Comparison of ENCODE assay signal across 1 cellular context in the genomic region with DNA sequence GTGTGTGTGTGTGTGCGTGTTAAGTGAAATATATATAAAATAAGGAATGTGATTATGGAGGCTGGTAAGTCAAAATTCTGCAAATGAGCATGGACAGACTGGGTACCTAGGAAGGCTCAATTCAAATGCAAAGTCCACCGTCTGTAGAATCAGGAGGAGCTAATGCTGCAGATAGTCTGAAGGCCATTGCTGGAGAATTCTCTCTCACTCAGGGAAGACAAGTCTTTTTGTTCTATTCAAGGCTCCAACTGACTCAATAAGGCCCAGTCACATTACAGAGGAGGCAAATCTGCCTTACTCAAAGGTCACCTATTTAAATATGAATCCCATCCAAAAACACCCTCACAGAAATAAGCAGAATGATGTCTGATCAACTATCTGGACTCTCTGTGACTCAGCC.
TF ChIP-seq lines count a peak whose summit lies in the region.

No MANE protein-coding gene starts in this region.

TF ChIP-seq in GM23338, 12 proteins besides CTCF, POLR2A, EP300 and RAD21:
- TF ChIP-seq STAT1 (IDR thresholded peaks at IDR 0.05; ENCODE audit: unreplicated experiment), result no peak
- TF ChIP-seq, protein P1, sequence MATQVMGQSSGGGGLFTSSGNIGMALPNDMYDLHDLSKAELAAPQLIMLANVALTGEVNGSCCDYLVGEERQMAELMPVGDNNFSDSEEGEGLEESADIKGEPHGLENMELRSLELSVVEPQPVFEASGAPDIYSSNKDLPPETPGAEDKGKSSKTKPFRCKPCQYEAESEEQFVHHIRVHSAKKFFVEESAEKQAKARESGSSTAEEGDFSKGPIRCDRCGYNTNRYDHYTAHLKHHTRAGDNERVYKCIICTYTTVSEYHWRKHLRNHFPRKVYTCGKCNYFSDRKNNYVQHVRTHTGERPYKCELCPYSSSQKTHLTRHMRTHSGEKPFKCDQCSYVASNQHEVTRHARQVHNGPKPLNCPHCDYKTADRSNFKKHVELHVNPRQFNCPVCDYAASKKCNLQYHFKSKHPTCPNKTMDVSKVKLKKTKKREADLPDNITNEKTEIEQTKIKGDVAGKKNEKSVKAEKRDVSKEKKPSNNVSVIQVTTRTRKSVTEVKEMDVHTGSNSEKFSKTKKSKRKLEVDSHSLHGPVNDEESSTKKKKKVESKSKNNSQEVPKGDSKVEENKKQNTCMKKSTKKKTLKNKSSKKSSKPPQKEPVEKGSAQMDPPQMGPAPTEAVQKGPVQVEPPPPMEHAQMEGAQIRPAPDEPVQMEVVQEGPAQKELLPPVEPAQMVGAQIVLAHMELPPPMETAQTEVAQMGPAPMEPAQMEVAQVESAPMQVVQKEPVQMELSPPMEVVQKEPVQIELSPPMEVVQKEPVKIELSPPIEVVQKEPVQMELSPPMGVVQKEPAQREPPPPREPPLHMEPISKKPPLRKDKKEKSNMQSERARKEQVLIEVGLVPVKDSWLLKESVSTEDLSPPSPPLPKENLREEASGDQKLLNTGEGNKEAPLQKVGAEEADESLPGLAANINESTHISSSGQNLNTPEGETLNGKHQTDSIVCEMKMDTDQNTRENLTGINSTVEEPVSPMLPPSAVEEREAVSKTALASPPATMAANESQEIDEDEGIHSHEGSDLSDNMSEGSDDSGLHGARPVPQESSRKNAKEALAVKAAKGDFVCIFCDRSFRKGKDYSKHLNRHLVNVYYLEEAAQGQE (IDR thresholded peaks at IDR 0.05; ENCODE audit: unreplicated experiment), result no peak
- TF ChIP-seq EZH2phosphoT487 (IDR thresholded peaks at IDR 0.05; ENCODE audit: unreplicated experiment), result no peak
- TF ChIP-seq EZH2 (IDR thresholded peaks at IDR 0.05; ENCODE audit: low read depth, unreplicated experiment), result no peak
- TF ChIP-seq ZNF331 (CRISPR knock-in tag; IDR thresholded peaks at IDR 0.05; ENCODE audit: low read depth), result no peak
- TF ChIP-seq, protein P2, sequence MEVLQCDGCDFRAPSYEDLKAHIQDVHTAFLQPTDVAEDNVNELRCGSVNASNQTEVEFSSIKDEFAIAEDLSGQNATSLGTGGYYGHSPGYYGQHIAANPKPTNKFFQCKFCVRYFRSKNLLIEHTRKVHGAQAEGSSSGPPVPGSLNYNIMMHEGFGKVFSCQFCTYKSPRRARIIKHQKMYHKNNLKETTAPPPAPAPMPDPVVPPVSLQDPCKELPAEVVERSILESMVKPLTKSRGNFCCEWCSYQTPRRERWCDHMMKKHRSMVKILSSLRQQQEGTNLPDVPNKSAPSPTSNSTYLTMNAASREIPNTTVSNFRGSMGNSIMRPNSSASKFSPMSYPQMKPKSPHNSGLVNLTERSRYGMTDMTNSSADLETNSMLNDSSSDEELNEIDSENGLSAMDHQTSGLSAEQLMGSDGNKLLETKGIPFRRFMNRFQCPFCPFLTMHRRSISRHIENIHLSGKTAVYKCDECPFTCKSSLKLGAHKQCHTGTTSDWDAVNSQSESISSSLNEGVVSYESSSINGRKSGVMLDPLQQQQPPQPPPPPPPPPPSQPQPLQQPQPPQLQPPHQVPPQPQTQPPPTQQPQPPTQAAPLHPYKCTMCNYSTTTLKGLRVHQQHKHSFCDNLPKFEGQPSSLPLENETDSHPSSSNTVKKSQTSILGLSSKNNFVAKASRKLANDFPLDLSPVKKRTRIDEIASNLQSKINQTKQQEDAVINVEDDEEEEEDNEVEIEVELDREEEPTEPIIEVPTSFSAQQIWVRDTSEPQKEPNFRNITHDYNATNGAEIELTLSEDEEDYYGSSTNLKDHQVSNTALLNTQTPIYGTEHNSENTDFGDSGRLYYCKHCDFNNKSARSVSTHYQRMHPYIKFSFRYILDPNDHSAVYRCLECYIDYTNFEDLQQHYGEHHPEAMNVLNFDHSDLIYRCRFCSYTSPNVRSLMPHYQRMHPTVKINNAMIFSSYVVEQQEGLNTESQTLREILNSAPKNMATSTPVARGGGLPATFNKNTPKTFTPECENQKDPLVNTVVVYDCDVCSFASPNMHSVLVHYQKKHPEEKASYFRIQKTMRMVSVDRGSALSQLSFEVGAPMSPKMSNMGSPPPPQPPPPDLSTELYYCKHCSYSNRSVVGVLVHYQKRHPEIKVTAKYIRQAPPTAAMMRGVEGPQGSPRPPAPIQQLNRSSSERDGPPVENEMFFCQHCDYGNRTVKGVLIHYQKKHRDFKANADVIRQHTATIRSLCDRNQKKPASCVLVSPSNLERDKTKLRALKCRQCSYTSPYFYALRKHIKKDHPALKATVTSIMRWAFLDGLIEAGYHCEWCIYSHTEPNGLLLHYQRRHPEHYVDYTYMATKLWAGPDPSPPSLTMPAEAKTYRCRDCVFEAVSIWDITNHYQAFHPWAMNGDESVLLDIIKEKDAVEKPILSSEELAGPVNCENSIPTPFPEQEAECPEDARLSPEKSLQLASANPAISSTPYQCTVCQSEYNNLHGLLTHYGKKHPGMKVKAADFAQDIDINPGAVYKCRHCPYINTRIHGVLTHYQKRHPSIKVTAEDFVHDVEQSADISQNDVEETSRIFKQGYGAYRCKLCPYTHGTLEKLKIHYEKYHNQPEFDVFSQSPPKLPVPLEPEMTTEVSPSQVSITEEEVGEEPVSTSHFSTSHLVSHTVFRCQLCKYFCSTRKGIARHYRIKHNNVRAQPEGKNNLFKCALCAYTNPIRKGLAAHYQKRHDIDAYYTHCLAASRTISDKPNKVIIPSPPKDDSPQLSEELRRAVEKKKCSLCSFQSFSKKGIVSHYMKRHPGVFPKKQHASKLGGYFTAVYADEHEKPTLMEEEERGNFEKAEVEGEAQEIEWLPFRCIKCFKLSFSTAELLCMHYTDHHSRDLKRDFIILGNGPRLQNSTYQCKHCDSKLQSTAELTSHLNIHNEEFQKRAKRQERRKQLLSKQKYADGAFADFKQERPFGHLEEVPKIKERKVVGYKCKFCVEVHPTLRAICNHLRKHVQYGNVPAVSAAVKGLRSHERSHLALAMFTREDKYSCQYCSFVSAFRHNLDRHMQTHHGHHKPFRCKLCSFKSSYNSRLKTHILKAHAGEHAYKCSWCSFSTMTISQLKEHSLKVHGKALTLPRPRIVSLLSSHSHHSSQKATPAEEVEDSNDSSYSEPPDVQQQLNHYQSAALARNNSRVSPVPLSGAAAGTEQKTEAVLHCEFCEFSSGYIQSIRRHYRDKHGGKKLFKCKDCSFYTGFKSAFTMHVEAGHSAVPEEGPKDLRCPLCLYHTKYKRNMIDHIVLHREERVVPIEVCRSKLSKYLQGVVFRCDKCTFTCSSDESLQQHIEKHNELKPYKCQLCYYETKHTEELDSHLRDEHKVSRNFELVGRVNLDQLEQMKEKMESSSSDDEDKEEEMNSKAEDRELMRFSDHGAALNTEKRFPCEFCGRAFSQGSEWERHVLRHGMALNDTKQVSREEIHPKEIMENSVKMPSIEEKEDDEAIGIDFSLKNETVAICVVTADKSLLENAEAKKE (CRISPR knock-in tag; IDR thresholded peaks at IDR 0.05), result peak; percentile 70; the same call in 1 of the 2 replicates
